ENCODE assay signal across 14 cellular contexts in genomic region chr12:50927766-50928224, GRCh38. TPM values are rescaled to one million over a fixed set of nuclear protein-coding genes. Genes with fewer than 3 reads are reported as not detected.
DNase-seq lines count a peak whose midpoint lies in the region; ATAC-seq and TF ChIP-seq lines count a peak whose summit lies in the region.
"Had no signal": no experiment of that assay in that cellular context is flagged by ENCODE, and none has a peak within 500 bp of the region (broad histone marks: within the 10 kb centered on the region; RNA-seq: fewer than 3 reads in every experiment).

No MANE protein-coding gene starts in this region.

- TF ChIP-seq POLR2A in sigmoid colon (IDR thresholded peaks at IDR 0.05) = no peak

- 69 to 72% methylated on average over 6 of the region's 6 CpGs for WGBS in sigmoid colon, 2 donors

- no peak overlapping the region for H3K9ac ChIP-seq in iPS-18a (ENCODE audit: low read length)

- DNase-seq in CD4-positive, CD25-positive, alpha-beta regulatory T cell = no peak
- DNase-seq in T-cell (no peak), sigmoid colon (no peak), globus pallidus (ENCODE audit: low spot score) (no peak), NCI-H510A treated with DMSO at 0.1 percent for 48 hours (lab: John Stamatoyannopoulos, UW) (no peak)
- DNase-seq: activated CD4-positive, alpha-beta T cell treated with anti-CD3 and anti-CD28 coated beads, Interleukin-2, amount 50 U/mL, for 48 hours; Calu3; cerebellar nuclear complex; kidney glomerular epithelial cell; PC-3 had no signal

- H3K27ac ChIP-seq in CD4-positive, CD25-positive, alpha-beta regulatory T cell (ENCODE audit: insufficient read depth, low read length, poor library complexity, severe bottlenecking) = no peak overlapping the region
- H3K27ac ChIP-seq in iPS-18a (ENCODE audit: low read length) (no peak overlapping the region), sigmoid colon (peak overlapping the region; percentile 87 to 93 (median 90))

- no peak for TF ChIP-seq EP300 in sigmoid colon (IDR thresholded peaks at IDR 0.05)

- H3K9me3 Mint-ChIP-seq in CD4-positive, CD25-positive, alpha-beta regulatory T cell = peaks cover 0 to 1% (median 0%) of the 10 kb centered on the region in 7 donors
- no peaks in the 10 kb centered on the region for H3K9me3 Mint-ChIP-seq in T-cell

- no peaks in the 10 kb centered on the region for H3K9me3 ChIP-seq in CD4-positive, CD25-positive, alpha-beta regulatory T cell (ENCODE audit: control insufficient read depth in 2 of 2, low read length in 2 of 2)
- H3K9me3 ChIP-seq in iPS-18a (ENCODE audit: control insufficient read depth, low read depth, low read length) (no peaks in the 10 kb centered on the region), sigmoid colon (no peaks in the 10 kb centered on the region)

- POLR2A ChIA-PET in T-cell (lab: Charles Lee) = no interaction called here

- TF ChIP-seq CTCF in sigmoid colon (IDR thresholded peaks at IDR 0.05) = no peak

- peak overlapping the region; percentile 93 for H3K4me3 ChIP-seq in CD4-positive, CD25-positive, alpha-beta regulatory T cell (ENCODE audit: low read depth, low read length)
- peak overlapping the region; percentile 7 for H3K4me3 ChIP-seq in iPS-18a (ENCODE audit: low read length)
- peak overlapping the region; percentile 64 to 80 (median 72) for H3K4me3 ChIP-seq in sigmoid colon

- H3K4me1 Mint-ChIP-seq in CD4-positive, CD25-positive, alpha-beta regulatory T cell = peaks cover 12 to 70% (median 45%) of the 10 kb centered on the region in 4 donors
- peaks cover 20 to 35% (median 29%) of the 10 kb centered on the region in 3 donors for H3K4me1 Mint-ChIP-seq in T-cell

- peak overlapping the region; percentile 27 to 69 (median 66) for H3K27ac Mint-ChIP-seq in CD4-positive, CD25-positive, alpha-beta regulatory T cell
- no peak overlapping the region for H3K27ac Mint-ChIP-seq in T-cell

- peaks cover 17% of the 10 kb centered on the region for H3K36me3 Mint-ChIP-seq in CD4-positive, CD25-positive, alpha-beta regulatory T cell
- H3K36me3 Mint-ChIP-seq in T-cell = no peaks in the 10 kb centered on the region

- peak overlapping the region; percentile 87 to 98 (median 94) for H3K4me3 Mint-ChIP-seq in CD4-positive, CD25-positive, alpha-beta regulatory T cell
- peak overlapping the region in 2 of 3 donors; percentile 15 to 44 for H3K4me3 Mint-ChIP-seq in T-cell

- peaks cover 6% of the 10 kb centered on the region for H3K27me3 Mint-ChIP-seq in CD4-positive, CD25-positive, alpha-beta regulatory T cell
- H3K27me3 Mint-ChIP-seq in T-cell = no peaks in the 10 kb centered on the region

- H3K4me1 ChIP-seq in CD4-positive, CD25-positive, alpha-beta regulatory T cell (ENCODE audit: control insufficient read depth, insufficient read depth, low read length, poor library complexity, severe bottlenecking) = peaks cover 24% of the 10 kb centered on the region
- H3K4me1 ChIP-seq in iPS-18a (ENCODE audit: control insufficient read depth, low read depth, low read length) = peaks cover 34% of the 10 kb centered on the region
- H3K4me1 ChIP-seq in sigmoid colon = peaks cover 0 to 55% (median 45%) of the 10 kb centered on the region in 4 donors

- no peak for ATAC-seq in CD4-positive, CD25-positive, alpha-beta regulatory T cell (ENCODE audit: low read depth in 2 of 2)
- no peak for ATAC-seq in T-cell (replicated peaks in 1 of 4)
- no peak for ATAC-seq in HG03571 (IDR thresholded peaks at IDR 0.05; ENCODE audit: unreplicated experiment)
- no peak for ATAC-seq in GM21786 (IDR thresholded peaks at IDR 0.05; ENCODE audit: unreplicated experiment)
- ATAC-seq: PC-3 had no signal

- H3K36me3 ChIP-seq in CD4-positive, CD25-positive, alpha-beta regulatory T cell (ENCODE audit: control insufficient read depth, insufficient read depth, low read length) = no peaks in the 10 kb centered on the region
- H3K36me3 ChIP-seq in iPS-18a (ENCODE audit: control insufficient read depth, low read depth, low read length) = no peaks in the 10 kb centered on the region
- peaks cover 8 to 33% (median 11%) of the 10 kb centered on the region in 4 donors for H3K36me3 ChIP-seq in sigmoid colon

- CTCF ChIA-PET in T-cell (lab: Charles Lee) = no interaction called here

- no peaks in the 10 kb centered on the region for H3K27me3 ChIP-seq in CD4-positive, CD25-positive, alpha-beta regulatory T cell (ENCODE audit: control insufficient read depth, insufficient read depth, low read length)
- H3K27me3 ChIP-seq in iPS-18a (ENCODE audit: control insufficient read depth, insufficient read depth, low read length) (no peaks in the 10 kb centered on the region), sigmoid colon (no peaks in the 10 kb centered on the region)

- intact Hi-C loops in sigmoid colon (cut with DNase I) = loop anchor here (2.0 kb wide), 1 partner anchor 103 kb away; no protein-coding TSS in a partner anchor

RNA-seq across cellular contexts. Expression of gene HIGD1C, which starts 24.5 kb away (rescaled TPM):
- total RNA-seq in CD4-positive, CD25-positive, alpha-beta regulatory T cell = not detected
- polyA plus RNA-seq in CD4-positive, CD25-positive, alpha-beta regulatory T cell = not detected
- total RNA-seq in T-cell (not detected), sigmoid colon (not detected)
- not detected for polyA plus RNA-seq in sigmoid colon
- total RNA-seq: Calu3, M059J, PC-3 had no signal

Comparison
In these comparisons a context has a peak if more than half of its experiments do, and no peak if none do; other contexts are left out.
1. H3K27ac ChIP-seq: peak in sigmoid colon (4 of 4); none in CD4-positive, CD25-positive, alpha-beta regulatory T cell (single experiment) and iPS-18a (single experiment).
2. H3K4me3 ChIP-seq: peak in every context shown above with its lines; median percentile 93 in CD4-positive, CD25-positive, alpha-beta regulatory T cell; 72 in sigmoid colon; 7 in iPS-18a.
3. H3K27ac Mint-ChIP-seq: peak in CD4-positive, CD25-positive, alpha-beta regulatory T cell (3 of 3); none in T-cell (0 of 2).